ENCODE assay signal across 1 cellular context in the genomic region with DNA sequence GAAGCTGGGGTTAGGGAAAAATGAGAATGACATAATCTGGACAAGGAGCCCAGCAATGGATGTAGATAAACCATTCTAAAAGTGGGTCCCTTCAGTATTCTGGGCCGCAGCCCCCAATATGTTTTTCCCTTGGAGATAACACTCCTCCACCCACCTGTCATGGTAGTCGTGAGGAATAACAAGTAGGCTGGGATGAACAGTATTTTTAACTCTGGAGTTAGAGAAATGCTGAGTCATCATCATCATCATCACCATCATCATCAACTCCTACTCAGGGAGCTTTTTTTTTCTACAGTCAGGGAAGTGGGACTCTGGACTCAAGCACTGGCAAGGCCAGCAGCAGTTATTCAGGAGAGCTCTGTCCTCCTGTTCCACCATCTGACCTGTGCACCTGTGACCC.
A peak's percentile ranks its signal among the peaks of the same experiment; 100 is the strongest.
TF ChIP-seq lines count a peak whose summit lies in the region.

No MANE protein-coding gene starts in this region.

TF ChIP-seq in K562, 482 proteins besides CTCF, POLR2A, EP300 and RAD21 (continued from another document):
- TF ChIP-seq RERE (CRISPR knock-in tag; IDR thresholded peaks at IDR 0.05; ENCODE audit: borderline replicate concordance) (no peak), MCM5 (IDR thresholded peaks at IDR 0.05; ENCODE audit: low read depth) (no peak), GABPB2 (CRISPR knock-in tag; conservative IDR thresholded peaks at IDR 0.05) (no peak), MAFF (IDR thresholded peaks at IDR 0.05; ENCODE audit: low read length) (peak; percentile 97), HSF4 (CRISPR knock-in tag; IDR thresholded peaks at IDR 0.05; ENCODE audit: borderline replicate concordance) (no peak), SNRNP70 (optimal IDR thresholded peaks at IDR 0.05; ENCODE audit: low read depth, low read length) (no peak), C11orf30 (IDR thresholded peaks at IDR 0.05; ENCODE audit: low read depth) (peak; percentile 93), TSC22D4 (tag; IDR thresholded peaks at IDR 0.05) (no peak), SREBF1 (IDR thresholded peaks at IDR 0.05; ENCODE audit: borderline replicate concordance, low read depth, low read length) (no peak), ZBTB17 (CRISPR knock-in tag; IDR thresholded peaks at IDR 0.05) (no peak), NFE2L1 (tag; IDR thresholded peaks at IDR 0.05; ENCODE audit: borderline replicate concordance, low read depth) (peak; percentile 78), ZNF311 (CRISPR knock-in tag; IDR thresholded peaks at IDR 0.05) (no peak), ARID3A (IDR thresholded peaks at IDR 0.05; ENCODE audit: borderline replicate concordance, low read depth, low read length) (no peak), MNT (conservative IDR thresholded peaks at IDR 0.05) (no peak), ZNF717 (CRISPR knock-in tag; IDR thresholded peaks at IDR 0.05) (no peak), ZBTB9 (CRISPR knock-in tag; IDR thresholded peaks at IDR 0.05) (no peak), KAT8 (IDR thresholded peaks at IDR 0.05; ENCODE audit: low read depth) (no peak)
- TF ChIP-seq, protein P1, sequence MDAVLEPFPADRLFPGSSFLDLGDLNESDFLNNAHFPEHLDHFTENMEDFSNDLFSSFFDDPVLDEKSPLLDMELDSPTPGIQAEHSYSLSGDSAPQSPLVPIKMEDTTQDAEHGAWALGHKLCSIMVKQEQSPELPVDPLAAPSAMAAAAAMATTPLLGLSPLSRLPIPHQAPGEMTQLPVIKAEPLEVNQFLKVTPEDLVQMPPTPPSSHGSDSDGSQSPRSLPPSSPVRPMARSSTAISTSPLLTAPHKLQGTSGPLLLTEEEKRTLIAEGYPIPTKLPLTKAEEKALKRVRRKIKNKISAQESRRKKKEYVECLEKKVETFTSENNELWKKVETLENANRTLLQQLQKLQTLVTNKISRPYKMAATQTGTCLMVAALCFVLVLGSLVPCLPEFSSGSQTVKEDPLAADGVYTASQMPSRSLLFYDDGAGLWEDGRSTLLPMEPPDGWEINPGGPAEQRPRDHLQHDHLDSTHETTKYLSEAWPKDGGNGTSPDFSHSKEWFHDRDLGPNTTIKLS (IDR thresholded peaks at IDR 0.05; ENCODE audit: borderline replicate concordance, low read depth), result no peak
